In genomic region chr10:69345890-69346474, GRCh38 we compare ENCODE assay signal across 2 cellular contexts.
TF ChIP-seq lines count a peak whose summit lies in the region.

No MANE protein-coding gene starts in this region.

TF ChIP-seq in H1, 55 proteins besides CTCF, POLR2A, EP300 and RAD21:
- TF ChIP-seq MAFK (IDR thresholded peaks at IDR 0.05; ENCODE audit: low read depth, low read length) (no peak), BACH1 (IDR thresholded peaks at IDR 0.05; ENCODE audit: low read length) (no peak), SP4 (IDR thresholded peaks at IDR 0.05; ENCODE audit: low read length) (no peak), SIX5 (IDR thresholded peaks at IDR 0.05; ENCODE audit: low read depth, low read length) (no peak), CBX8 (IDR thresholded peaks at IDR 0.05; ENCODE audit: borderline replicate concordance, low read depth, low read length) (no peak), TAF7 (optimal IDR thresholded peaks at IDR 0.05; ENCODE audit: borderline replicate concordance, low read depth, low read length) (no peak), GABPA (IDR thresholded peaks at IDR 0.05; ENCODE audit: borderline replicate concordance, insufficient read depth, low read length) (no peak), TBP (IDR thresholded peaks at IDR 0.05; ENCODE audit: low read depth, low read length) (no peak), HDAC2 (IDR thresholded peaks at IDR 0.05; ENCODE audit: borderline replicate concordance in 1 of 2, low read depth in 2 of 2, low read length in 2 of 2) (no peak), NANOG (IDR thresholded peaks at IDR 0.05; ENCODE audit: insufficient read depth, low read depth, low read length, poor library complexity, severe bottlenecking) (no peak), FOSL1 (IDR thresholded peaks at IDR 0.05; ENCODE audit: insufficient read depth, low read depth, low read length) (no peak), SIN3A (conservative IDR thresholded peaks at IDR 0.05 in 1 of 2, IDR thresholded peaks at IDR 0.05 in 1 of 2; ENCODE audit: low read depth in 1 of 2, low read length in 2 of 2) (no peak), KDM4A (IDR thresholded peaks at IDR 0.05; ENCODE audit: low read depth, low read length, severe bottlenecking) (no peak), SIRT6 (IDR thresholded peaks at IDR 0.05; ENCODE audit: low read length) (no peak)
- TF ChIP-seq, protein P1, sequence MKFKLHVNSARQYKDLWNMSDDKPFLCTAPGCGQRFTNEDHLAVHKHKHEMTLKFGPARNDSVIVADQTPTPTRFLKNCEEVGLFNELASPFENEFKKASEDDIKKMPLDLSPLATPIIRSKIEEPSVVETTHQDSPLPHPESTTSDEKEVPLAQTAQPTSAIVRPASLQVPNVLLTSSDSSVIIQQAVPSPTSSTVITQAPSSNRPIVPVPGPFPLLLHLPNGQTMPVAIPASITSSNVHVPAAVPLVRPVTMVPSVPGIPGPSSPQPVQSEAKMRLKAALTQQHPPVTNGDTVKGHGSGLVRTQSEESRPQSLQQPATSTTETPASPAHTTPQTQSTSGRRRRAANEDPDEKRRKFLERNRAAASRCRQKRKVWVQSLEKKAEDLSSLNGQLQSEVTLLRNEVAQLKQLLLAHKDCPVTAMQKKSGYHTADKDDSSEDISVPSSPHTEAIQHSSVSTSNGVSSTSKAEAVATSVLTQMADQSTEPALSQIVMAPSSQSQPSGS (IDR thresholded peaks at IDR 0.05; ENCODE audit: low read length): no peak
- TF ChIP-seq, protein P2, sequence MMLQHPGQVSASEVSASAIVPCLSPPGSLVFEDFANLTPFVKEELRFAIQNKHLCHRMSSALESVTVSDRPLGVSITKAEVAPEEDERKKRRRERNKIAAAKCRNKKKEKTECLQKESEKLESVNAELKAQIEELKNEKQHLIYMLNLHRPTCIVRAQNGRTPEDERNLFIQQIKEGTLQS (IDR thresholded peaks at IDR 0.05; ENCODE audit: insufficient read depth, low read depth, low read length): no peak
- TF ChIP-seq, protein P3, sequence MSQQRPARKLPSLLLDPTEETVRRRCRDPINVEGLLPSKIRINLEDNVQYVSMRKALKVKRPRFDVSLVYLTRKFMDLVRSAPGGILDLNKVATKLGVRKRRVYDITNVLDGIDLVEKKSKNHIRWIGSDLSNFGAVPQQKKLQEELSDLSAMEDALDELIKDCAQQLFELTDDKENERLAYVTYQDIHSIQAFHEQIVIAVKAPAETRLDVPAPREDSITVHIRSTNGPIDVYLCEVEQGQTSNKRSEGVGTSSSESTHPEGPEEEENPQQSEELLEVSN (IDR thresholded peaks at IDR 0.05): no peak
TF ChIP-seq in H1: peak in this region for 0.

TF ChIP-seq in SK-N-SH, 30 proteins besides CTCF, POLR2A, EP300 and RAD21:
- TF ChIP-seq SIN3A (IDR thresholded peaks at IDR 0.05; ENCODE audit: borderline replicate concordance, low read depth, low read length): no peak
